Comparison of ENCODE assay signal across 15 cellular contexts in genomic region chr11:13868710-13869403, GRCh38.
DNase-seq lines count a peak whose midpoint lies in the region; ATAC-seq and TF ChIP-seq lines count a peak whose summit lies in the region.
"Had no signal": no experiment of that assay in that cellular context is flagged by ENCODE, and none has a peak within 500 bp of the region (broad histone marks: within the 10 kb centered on the region; RNA-seq: fewer than 3 reads in every experiment).

No MANE protein-coding gene starts in this region.

- H3K27me3 Mint-ChIP-seq in activated naive CD4-positive, alpha-beta T cell treated with anti-CD3 and anti-CD28 coated beads, Interleukin-2, amount 10 ng/mL, durations not matched to agents 7 days and 5 days = no peaks in the 10 kb centered on the region

- CTCF ChIA-PET in activated naive CD4-positive, alpha-beta T cell treated with anti-CD3 and anti-CD28 coated beads, Interleukin-2, amount 10 ng/mL, durations not matched to agents 7 days and 5 days (lab: Charles Lee) = interaction anchor here (0.6 to 1.7 kb wide), 3 partner anchors 8 to 381 kb away, joined by 3 to 4 read pairs (median 4); no protein-coding TSS in a partner anchor

- ATAC-seq in heart right ventricle = no peak

- TF ChIP-seq CTCF in heart right ventricle (IDR thresholded peaks at IDR 0.05) = no peak

- H3K4me3 ChIP-seq in heart right ventricle = no peak overlapping the region
- H3K4me3 ChIP-seq: GM23248 had no signal

- H3K4me1 ChIP-seq in heart right ventricle = peaks cover 0 to 11% (median 8%) of the 10 kb centered on the region in 9 donors
- H3K4me1 ChIP-seq: parathyroid adenoma had no signal

- WGBS in heart right ventricle, 2 donors = 42% methylated on average over 2 of the region's 2 CpGs

- peak overlapping the region; percentile 19 for H3K4me3 Mint-ChIP-seq in activated naive CD4-positive, alpha-beta T cell treated with anti-CD3 and anti-CD28 coated beads, Interleukin-2, amount 10 ng/mL, durations not matched to agents 7 days and 5 days
- H3K4me3 Mint-ChIP-seq: mesothelial cell of epicardium had no signal

- no peaks in the 10 kb centered on the region for H3K9me3 ChIP-seq in heart right ventricle

- peaks cover 68% of the 10 kb centered on the region for H3K4me1 Mint-ChIP-seq in activated naive CD4-positive, alpha-beta T cell treated with anti-CD3 and anti-CD28 coated beads, Interleukin-2, amount 10 ng/mL, durations not matched to agents 7 days and 5 days

- H3K27me3 ChIP-seq in heart right ventricle = peaks cover 0 to 3% (median 0%) of the 10 kb centered on the region in 7 donors

- H3K36me3 ChIP-seq in heart right ventricle = no peaks in the 10 kb centered on the region

- H3K27ac ChIP-seq in heart right ventricle = no peak overlapping the region
- H3K27ac ChIP-seq: GM23248, parathyroid adenoma had no signal

- peak overlapping the region; percentile 95 for H3K27ac Mint-ChIP-seq in activated naive CD4-positive, alpha-beta T cell treated with anti-CD3 and anti-CD28 coated beads, Interleukin-2, amount 10 ng/mL, durations not matched to agents 7 days and 5 days
- H3K27ac Mint-ChIP-seq: mesothelial cell of epicardium had no signal

- DNase-seq in activated gamma-delta T cell treated with Interleukin-2 at 50 U/mL for 16 hours (peak; percentile 18), activated gamma-delta T cell (lab: John Stamatoyannopoulos, UW) (no peak), SK-MEL-5 (ENCODE audit: low read depth, low spot score) (peak; percentile 40), renal cortical epithelial cell (ENCODE audit: low read depth) (peak; percentile 39), NOMO-1 treated with dmso at 0.1 percent for 144 hours (lab: John Stamatoyannopoulos, UW; ENCODE audit: unreplicated experiment) (no peak), NCI-H2029 treated with DMSO at 0.1 percent for 48 hours (lab: John Stamatoyannopoulos, UW) (no peak), heart right ventricle (no peak)
- peak; percentile 53 for DNase-seq in activated naive CD4-positive, alpha-beta T cell treated with anti-CD3 and anti-CD28 coated beads, Interleukin-2, amount 10 ng/mL, durations not matched to agents 7 days and 5 days
- DNase-seq: amygdala; dermis blood vessel endothelial cell; GM23248; NCI-H1092 treated with DMSO at 0.1 percent for 48 hours; stimulated activated CD4-positive, alpha-beta T cell treated with anti-CD3 and anti-CD28 coated beads, Interleukin-12 subunit alpha, Interleukin-12 subunit beta, amount 100 ng/mL, for 4 hours had no signal

- in situ Hi-C loops in SK-MEL-5 (cut with HindIII; ENCODE audit: low pct_unique_long_range_greater_than_20kb, low sequenced_read_pairs) = no loop called here

- peaks cover 11% of the 10 kb centered on the region for H3K9me3 Mint-ChIP-seq in activated naive CD4-positive, alpha-beta T cell treated with anti-CD3 and anti-CD28 coated beads, Interleukin-2, amount 10 ng/mL, durations not matched to agents 7 days and 5 days
- H3K9me3 Mint-ChIP-seq: mesothelial cell of epicardium had no signal

- intact Hi-C loops in heart right ventricle (cut with DNase I) = no loop called here

- H3K36me3 Mint-ChIP-seq in activated naive CD4-positive, alpha-beta T cell treated with anti-CD3 and anti-CD28 coated beads, Interleukin-2, amount 10 ng/mL, durations not matched to agents 7 days and 5 days = peaks cover 17% of the 10 kb centered on the region
- H3K36me3 Mint-ChIP-seq: mesothelial cell of epicardium had no signal

Comparison
In these comparisons a context has a peak if more than half of its experiments do, and no peak if none do; other contexts are left out.
1. DNase-seq: peak in activated gamma-delta T cell treated with Interleukin-2 at 50 U/mL for 16 hours (single experiment), SK-MEL-5 (single experiment), activated naive CD4-positive, alpha-beta T cell treated with anti-CD3 and anti-CD28 coated beads, Interleukin-2, amount 10 ng/mL, durations not matched to agents 7 days and 5 days (single experiment) and renal cortical epithelial cell (single experiment); none in activated gamma-delta T cell (single experiment), NOMO-1 treated with dmso at 0.1 percent for 144 hours (single experiment), NCI-H2029 treated with DMSO at 0.1 percent for 48 hours (single experiment) and heart right ventricle (0 of 2).